1 cellular context compared by ENCODE assay signal in genomic region chr10:132879408-132880147, GRCh38.
TF ChIP-seq lines count a peak whose summit lies in the region.

No MANE protein-coding gene starts in this region.

TF ChIP-seq in H1, 55 proteins besides CTCF, POLR2A, EP300 and RAD21:
- TF ChIP-seq GTF2F1 (IDR thresholded peaks at IDR 0.05; ENCODE audit: borderline replicate concordance, low read depth, low read length) = no peak
- peak; percentile 83 for TF ChIP-seq MAX (IDR thresholded peaks at IDR 0.05)
- TF ChIP-seq, protein P1, sequence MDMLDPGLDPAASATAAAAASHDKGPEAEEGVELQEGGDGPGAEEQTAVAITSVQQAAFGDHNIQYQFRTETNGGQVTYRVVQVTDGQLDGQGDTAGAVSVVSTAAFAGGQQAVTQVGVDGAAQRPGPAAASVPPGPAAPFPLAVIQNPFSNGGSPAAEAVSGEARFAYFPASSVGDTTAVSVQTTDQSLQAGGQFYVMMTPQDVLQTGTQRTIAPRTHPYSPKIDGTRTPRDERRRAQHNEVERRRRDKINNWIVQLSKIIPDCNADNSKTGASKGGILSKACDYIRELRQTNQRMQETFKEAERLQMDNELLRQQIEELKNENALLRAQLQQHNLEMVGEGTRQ (IDR thresholded peaks at IDR 0.05; ENCODE audit: low read length) = no peak
- no peak for TF ChIP-seq TBP (IDR thresholded peaks at IDR 0.05; ENCODE audit: low read depth, low read length)
- TF ChIP-seq ATF3 (IDR thresholded peaks at IDR 0.05; ENCODE audit: insufficient read depth, low read depth, low read length) = no peak
- TF ChIP-seq GABPA (IDR thresholded peaks at IDR 0.05; ENCODE audit: borderline replicate concordance, insufficient read depth, low read length) = 0 out of 2 replicates have a peak, but pooled peaks have one; percentile 70
- peak; percentile 81 for TF ChIP-seq E2F6 (IDR thresholded peaks at IDR 0.05)
